20 cellular contexts compared by ENCODE assay signal in genomic region chr22:16615606-16616245, GRCh38. TPM values are rescaled to one million over a fixed set of nuclear protein-coding genes. Genes with fewer than 3 reads are reported as not detected.
"Had no signal": no experiment of that assay in that cellular context is flagged by ENCODE, and none has a peak within 500 bp of the region (broad histone marks: within the 10 kb centered on the region; RNA-seq: fewer than 3 reads in every experiment).

No MANE protein-coding gene starts in this region.

RNA-seq across cellular contexts. Expression of gene CCT8L2, which starts 23.1 kb away (rescaled TPM):
- total RNA-seq: colonic mucosa, dermis microvascular lymphatic vessel endothelial cell, endodermal cell, esophagus mucosa, esophagus squamous epithelium, gastrocnemius medialis, glomerular endothelial cell, heart right ventricle, kidney epithelial cell, left cardiac atrium, left lung, left ventricle myocardium superior, lower leg skin, lower lobe of right lung, lung microvascular endothelial cell, mesenteric fat pad, mesothelial cell of epicardium, mucosa of descending colon, myocyte had no signal
- polyA plus RNA-seq: heart right ventricle, keratinocyte had no signal
